21 cellular contexts compared by ENCODE assay signal in genomic region chr6:98292812-98293211, GRCh38.
"Had no signal": no experiment of that assay in that cellular context is flagged by ENCODE, and none has a peak within 500 bp of the region (broad histone marks: within the 10 kb centered on the region; RNA-seq: fewer than 3 reads in every experiment).

No MANE protein-coding gene starts in this region.

- DNase-seq: activated CD4-positive, alpha-beta memory T cell treated with anti-CD3 and anti-CD28 coated beads, Interleukin-2, amount 10 ng/mL, durations not matched to agents 7 days and 5 days; activated CD4-positive, alpha-beta T cell treated with anti-CD3 and anti-CD28 coated beads, Interleukin-2, amount 10 ng/mL, durations not matched to agents 7 days and 5 days; activated CD4-positive, CD25-positive, alpha-beta regulatory T cell treated with anti-CD3 and anti-CD28 coated beads, Interleukin-2, amount 50 U/mL, for 72 hours; activated CD8-positive, alpha-beta memory T cell treated with anti-CD3 and anti-CD28 coated beads, Interleukin-2, amount 50 U/mL, for 48 hours; activated gamma-delta T cell; activated naive CD4-positive, alpha-beta T cell treated with anti-CD3 and anti-CD28 coated beads, Interleukin-2, amount 10 ng/mL, durations not matched to agents 7 days and 5 days; activated naive CD8-positive, alpha-beta T cell treated with anti-CD3 and anti-CD28 coated beads, Interleukin-2, amount 10 ng/mL, durations not matched to agents 7 days and 5 days; activated T-cell treated with anti-CD3 and anti-CD28 coated beads, Interleukin-2, amount 50 U/mL, for 24 hours; cortex of kidney; effector memory CD8-positive, alpha-beta T cell; erythroblast; left cardiac atrium; left ventricle myocardium superior; mucosa of descending colon; stimulated activated CD4-positive, alpha-beta T cell treated with anti-CD3 and anti-CD28 coated beads, Interleukin-12 subunit alpha, Interleukin-12 subunit beta, amount 100 ng/mL, for 4 hours; stimulated activated CD4-positive, alpha-beta T cell treated with anti-CD3 and anti-CD28 coated beads, Interleukin-4, amount 100 ng/mL, for 1 hour; stimulated activated naive CD8-positive, alpha-beta T cell treated with anti-CD3 and anti-CD28 coated beads, Interleukin-15, Interleukin-2, amounts not matched to agents 100 U/mL and 50 U/mL, for 24 hours; T1000; testis; transverse colon; WERI-Rb-1 had no signal
